ENCODE assay signal across 13 cellular contexts in genomic region chr2:120066708-120067547, GRCh38. TPM values are rescaled to one million over a fixed set of nuclear protein-coding genes. Genes with fewer than 3 reads are reported as not detected.
DNase-seq lines count a peak whose midpoint lies in the region; ATAC-seq and TF ChIP-seq lines count a peak whose summit lies in the region.
"Had no signal": no experiment of that assay in that cellular context is flagged by ENCODE, and none has a peak within 500 bp of the region (broad histone marks: within the 10 kb centered on the region; RNA-seq: fewer than 3 reads in every experiment).

No MANE protein-coding gene starts in this region.

- H3K4me1 ChIP-seq in lower lobe of right lung: peaks cover 15% of the 10 kb centered on the region
- no peaks in the 10 kb centered on the region for H3K4me1 ChIP-seq in foreskin keratinocyte
- H3K4me1 ChIP-seq: BLaER1 treated with 17β-estradiol and CSF1 and Interleukin-3, amounts not matched to agents 10 nM and 100 nM; SJCRH30 had no signal

- peaks cover 12% of the 10 kb centered on the region for H3K4me1 Mint-ChIP-seq in brain

- peak overlapping the region in 4 of 5 experiments; percentile 0 to 71 (median 65) for H3K27ac Mint-ChIP-seq in brain

- intact Hi-C loops in lower lobe of right lung (cut with DNase I): no loop called here

- H3K27me3 ChIP-seq in lower lobe of right lung (ENCODE audit: low read depth) (no peaks in the 10 kb centered on the region), foreskin keratinocyte (no peaks in the 10 kb centered on the region)
- H3K27me3 ChIP-seq: BLaER1 treated with 17β-estradiol and CSF1 and Interleukin-3, amounts not matched to agents 10 nM and 100 nM; SJCRH30 had no signal

- H3K36me3 Mint-ChIP-seq in brain: peaks cover 74% of the 10 kb centered on the region

- TF ChIP-seq CTCF in C4-2B (conservative IDR thresholded peaks at IDR 0.05) (no peak; the same call in 1 of the 2 replicates), brain (conservative IDR thresholded peaks at IDR 0.05) (no peak), lower lobe of right lung (IDR thresholded peaks at IDR 0.05) (no peak), foreskin keratinocyte (conservative IDR thresholded peaks at IDR 0.05) (no peak)

- peak overlapping the region in 1 of 5 experiments; percentile 26 for H3K4me3 Mint-ChIP-seq in brain

- ATAC-seq in lower lobe of right lung (peak; percentile 92 to 97), HG02870 (IDR thresholded peaks at IDR 0.05; ENCODE audit: unreplicated experiment) (no peak), foreskin keratinocyte (no peak)

- H3K4me3 ChIP-seq in lower lobe of right lung: no peak overlapping the region
- H3K4me3 ChIP-seq: BLaER1 treated with 17β-estradiol and CSF1 and Interleukin-3, amounts not matched to agents 10 nM and 100 nM; SJCRH30 had no signal

- peaks cover 26 to 44% (median 35%) of the 10 kb centered on the region in 5 experiments for H3K9me3 Mint-ChIP-seq in brain

- no peaks in the 10 kb centered on the region for H3K36me3 ChIP-seq in lower lobe of right lung

- no peaks in the 10 kb centered on the region for H3K9me3 ChIP-seq in lower lobe of right lung
- H3K9me3 ChIP-seq: SJCRH30 had no signal

- H3K27ac ChIP-seq in C4-2B: peak overlapping the region; percentile 89; the same call in 1 of the 2 replicates
- H3K27ac ChIP-seq in lower lobe of right lung: no peak overlapping the region
- no peak overlapping the region for H3K27ac ChIP-seq in foreskin keratinocyte
- H3K27ac ChIP-seq: BLaER1 treated with 17β-estradiol and CSF1 and Interleukin-3, amounts not matched to agents 10 nM and 100 nM; SJCRH30 had no signal

- H3K27me3 Mint-ChIP-seq in brain: no peaks in the 10 kb centered on the region

- DNase-seq in NCI-H2029 treated with DMSO at 0.1 percent for 48 hours (lab: John Stamatoyannopoulos, UW): peak; percentile 98
- DNase-seq in lower lobe of right lung: no peak
- no peak for DNase-seq in DMS114 treated with DMSO at 0.1 percent for 48 hours (lab: John Stamatoyannopoulos, UW; ENCODE audit: unreplicated experiment)
- no peak for DNase-seq in activated CD4-positive, alpha-beta T cell treated with anti-CD3 and anti-CD28 coated beads, Interleukin-2, amount 50 U/mL, for 48 hours
- no peak for DNase-seq in foreskin keratinocyte
- DNase-seq: activated CD8-positive, alpha-beta memory T cell treated with anti-CD3 and anti-CD28 coated beads, Interleukin-2, amount 50 U/mL, for 4 hours; effector CD8-positive, alpha-beta T cell; SJCRH30; stimulated activated CD4-positive, alpha-beta T cell treated with anti-CD3 and anti-CD28 coated beads, Interleukin-2, amount 100 ng/mL, for 48 hours had no signal

RNA-seq across cellular contexts. Expression of gene EPB41L5, which starts 54.1 kb away (rescaled TPM):
- 15.4 TPM for polyA plus RNA-seq in brain (ENCODE audit: insufficient read depth, low read depth, low replicate concordance)
- total RNA-seq in lower lobe of right lung: 93.7 TPM
- 15.2 and 16.0 TPM in 2 replicates for total RNA-seq in foreskin keratinocyte
- 5.3 and 6.2 TPM in 2 replicates for polyA plus RNA-seq in foreskin keratinocyte

Comparison
In these comparisons a context has a peak if more than half of its experiments do, and no peak if none do; other contexts are left out.
1. ATAC-seq: peak in lower lobe of right lung (2 of 2); none in HG02870 (single experiment) and foreskin keratinocyte (single experiment).